17 cellular contexts compared by ENCODE assay signal in the genomic region with DNA sequence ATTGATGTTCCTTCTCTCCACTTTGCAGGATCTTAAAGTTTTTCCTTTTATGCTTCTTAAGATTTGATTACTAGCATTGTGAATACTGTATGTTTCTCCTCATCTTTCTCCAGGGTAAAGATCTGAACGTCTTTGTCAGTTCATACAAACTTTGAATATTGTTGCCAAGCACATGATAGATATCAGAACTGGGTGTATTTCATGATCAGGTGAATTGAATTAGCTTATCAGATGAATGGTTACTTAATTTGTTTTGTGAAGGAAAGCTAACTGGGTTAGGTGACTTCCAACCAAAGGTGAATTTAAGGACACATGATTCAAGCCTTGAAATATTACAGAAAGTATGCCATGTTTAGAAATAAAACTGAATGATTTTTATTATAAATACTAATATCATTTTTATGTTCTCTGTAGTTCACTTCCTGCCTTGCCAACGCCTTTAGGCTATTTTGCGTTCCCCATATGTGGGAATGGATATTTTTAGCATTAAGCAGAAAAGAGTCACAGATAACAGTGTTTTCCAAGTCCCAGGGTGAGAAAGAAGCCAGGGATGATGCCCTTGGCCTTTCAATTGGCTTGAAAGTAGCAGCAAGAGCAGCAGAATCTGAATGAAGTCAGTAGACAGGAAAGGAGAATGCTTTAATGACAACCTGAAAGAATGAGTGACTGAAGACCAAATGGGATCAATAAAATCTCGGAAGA.
DNase-seq lines count a peak whose midpoint lies in the region; ATAC-seq and TF ChIP-seq lines count a peak whose summit lies in the region.
"Had no signal": no experiment of that assay in that cellular context is flagged by ENCODE, and none has a peak within 500 bp of the region (broad histone marks: within the 10 kb centered on the region; RNA-seq: fewer than 3 reads in every experiment).

No MANE protein-coding gene starts in this region.

- no peak for TF ChIP-seq EP300 in SK-N-SH (IDR thresholded peaks at IDR 0.05; ENCODE audit: borderline replicate concordance in 1 of 2, low read depth in 1 of 2, low read length in 1 of 2)

- H3K9ac ChIP-seq in SK-N-SH, result no peak overlapping the region

- peak overlapping the region; percentile 30; the same call in 1 of the 2 replicates for H2AFZ ChIP-seq in SK-N-SH (ENCODE audit: low read depth)

- ATAC-seq in GM18868 (IDR thresholded peaks at IDR 0.05; ENCODE audit: unreplicated experiment), result no peak
- ATAC-seq: A549 had no signal

- H3K27ac ChIP-seq in SK-N-SH (ENCODE audit: low read depth in 2 of 2, low read length in 1 of 2), result peak overlapping the region in 1 of 2 experiments; percentile 39; a peak in 1 of 4 replicates
- H3K27ac ChIP-seq: A549, C4-2B had no signal

- no peak overlapping the region for H3K4me2 ChIP-seq in SK-N-SH
- H3K4me2 ChIP-seq: A549 had no signal

- H3K9me3 ChIP-seq in SK-N-SH, result no peaks in the 10 kb centered on the region
- H3K9me3 ChIP-seq: A549 had no signal

- WGBS in SK-N-SH (ENCODE audit: low lambda C conversion rate), result 44% methylated on average over 4 of the region's 4 CpGs

- H4K20me1 ChIP-seq in SK-N-SH (ENCODE audit: insufficient read depth), result no peaks in the 10 kb centered on the region

- TF ChIP-seq RAD21 in SK-N-SH (IDR thresholded peaks at IDR 0.05; ENCODE audit: low read length), result no peak

- peaks cover 0 to 8% of the 10 kb centered on the region in 2 experiments; a peak in 2 of 4 replicates for H3K4me1 ChIP-seq in SK-N-SH (ENCODE audit: control insufficient read depth in 1 of 2, insufficient read depth in 2 of 2, low read depth in 1 of 2, low read length in 1 of 2)
- H3K4me1 ChIP-seq: A549 had no signal

- no peaks in the 10 kb centered on the region for H3K79me2 ChIP-seq in SK-N-SH (ENCODE audit: insufficient read depth)

- H3K9me2 ChIP-seq in SK-N-SH, result no peaks in the 10 kb centered on the region

- no peak overlapping the region for H3K4me3 ChIP-seq in SK-N-SH (ENCODE audit: low read depth in 2 of 2, low read length in 1 of 2)
- H3K4me3 ChIP-seq: A549 had no signal

- H3K36me3 ChIP-seq in SK-N-SH (replicated peaks in 1 of 2; ENCODE audit: control insufficient read depth in 1 of 2, insufficient read depth in 2 of 2, low read length in 1 of 2), result no peaks in the 10 kb centered on the region

- DNase-seq in ELR (ENCODE audit: low read depth) (peak; percentile 19), SK-N-SH (peak; percentile 5), foreskin melanocyte (peak; percentile 10), HuH-7 (ENCODE audit: low spot score) (no peak), 8988T (no peak)
- DNase-seq: AML-193; Calu3; CD4-positive, alpha-beta T cell; DMS 273 treated with DMSO at 0.1 percent for 48 hours; DMS53; DND-41; GF-D8; H9; KBM-7 had no signal

- no peaks in the 10 kb centered on the region for H3K27me3 ChIP-seq in SK-N-SH (ENCODE audit: insufficient read depth)

- peaks cover 6% of the 10 kb centered on the region for H3F3A ChIP-seq in SK-N-SH (replicated peaks; ENCODE audit: insufficient read depth)

- POLR2A ChIA-PET in SK-N-SH (lab: Yijun Ruan, JAX), result no interaction called here

- TF ChIP-seq CTCF in SK-N-SH (IDR thresholded peaks at IDR 0.05), result no peak

- CTCF ChIA-PET in SK-N-SH (lab: Yijun Ruan, JAX), result interaction anchor here (1.4 kb wide), 1 partner anchor 172 kb away, joined by 4 read pairs; no protein-coding TSS in a partner anchor

TF ChIP-seq in SK-N-SH, 30 proteins besides CTCF, POLR2A, EP300 and RAD21:
- TF ChIP-seq MXI1 (IDR thresholded peaks at IDR 0.05; ENCODE audit: low read depth, low read length), result no peak
- peak; percentile 60; the same call in 1 of the 2 replicates for TF ChIP-seq GATA2 (CRISPR knock-in tag; IDR thresholded peaks at IDR 0.05)

Comparison
In these comparisons a context has a peak if more than half of its experiments do, and no peak if none do; other contexts are left out.
1. DNase-seq: peak in ELR (single experiment), SK-N-SH (single experiment) and foreskin melanocyte (single experiment); none in HuH-7 (single experiment) and 8988T (single experiment).